ENCODE assay signal across 8 cellular contexts in the genomic region with DNA sequence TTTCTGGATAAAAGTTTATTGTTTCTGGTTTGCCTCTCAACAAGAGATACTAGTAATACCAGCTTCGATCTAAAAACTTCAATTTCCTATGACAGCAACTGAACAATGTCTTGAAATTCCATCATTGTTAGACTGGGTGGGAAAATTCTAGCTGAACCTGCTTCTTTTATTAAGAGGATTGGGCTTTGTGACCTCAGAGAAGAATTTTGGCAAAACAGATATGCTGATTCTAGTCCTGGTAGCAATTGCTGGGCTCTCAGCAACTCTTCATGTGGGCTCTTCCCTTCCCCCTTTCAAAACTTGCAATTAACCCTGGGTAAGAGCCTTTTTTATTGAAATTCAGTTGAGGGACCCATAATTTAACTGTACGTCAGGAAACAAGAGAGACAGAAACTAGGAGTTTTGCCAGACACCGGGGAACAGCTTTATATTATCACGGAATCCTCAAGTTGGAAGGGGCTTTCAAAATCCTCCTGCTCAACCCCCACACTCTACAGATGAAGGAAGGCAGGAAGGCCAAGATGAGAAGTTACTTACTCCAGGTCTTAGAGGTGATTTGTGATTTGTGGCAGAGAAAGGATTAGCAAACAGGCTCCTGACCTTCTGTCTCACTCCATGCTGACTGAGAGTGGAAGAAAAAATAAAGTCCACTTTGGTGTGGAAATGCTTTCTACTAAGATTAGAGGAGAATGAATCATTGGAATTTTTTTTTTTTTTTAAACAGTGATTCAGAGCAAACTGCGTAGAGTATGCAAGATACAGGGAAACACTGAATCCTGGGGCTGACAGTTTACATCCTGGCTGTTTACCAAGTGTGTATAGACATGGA.
DNase-seq lines count a peak whose midpoint lies in the region; ATAC-seq and TF ChIP-seq lines count a peak whose summit lies in the region.

No MANE protein-coding gene starts in this region.

- intact Hi-C loops in thyroid gland (cut with DNase I): no loop called here

- H3K4me2 ChIP-seq in osteoblast (ENCODE audit: insufficient read depth, low read length): peak overlapping the region; percentile 86

- H3K4me3 ChIP-seq in osteoblast (ENCODE audit: insufficient read depth, low read length): peak overlapping the region; percentile 60
- H3K4me3 ChIP-seq in thyroid gland (replicated peaks in 1 of 3): no peak overlapping the region

- H3K9me3 Mint-ChIP-seq in endothelial cell (ENCODE audit: unreplicated experiment): no peaks in the 10 kb centered on the region

- no peak for TF ChIP-seq POLR2A in thyroid gland (IDR thresholded peaks at IDR 0.05)

- no peaks in the 10 kb centered on the region for H4K20me1 ChIP-seq in osteoblast (ENCODE audit: insufficient read depth, low read length)

- peak; percentile 53 for DNase-seq in Caki2 (ENCODE audit: low read depth)
- DNase-seq in NCI-H69 (lab: John Stamatoyannopoulos, UW): peak; percentile 91
- no peak for DNase-seq in endothelial cell (ENCODE audit: low spot score)
- DNase-seq in osteoblast (ENCODE audit: insufficient read length, low spot score, missing footprints): peak; percentile 56
- DNase-seq in NCI-H2171 treated with DMSO at 0.1 percent for 48 hours (lab: John Stamatoyannopoulos, UW): no peak
- no peak for DNase-seq in thyroid gland
- DNase-seq in activated CD8-positive, alpha-beta memory T cell treated with anti-CD3 and anti-CD28 coated beads for 24 hours: no peak

- peaks cover 4% of the 10 kb centered on the region for H3K27me3 Mint-ChIP-seq in endothelial cell (ENCODE audit: unreplicated experiment)

- ATAC-seq in HG02759 (IDR thresholded peaks at IDR 0.05; ENCODE audit: unreplicated experiment): no peak

- peak overlapping the region; percentile 61 for H2AFZ ChIP-seq in osteoblast (ENCODE audit: low read length)

- H3K27ac Mint-ChIP-seq in endothelial cell (ENCODE audit: unreplicated experiment): peak overlapping the region; percentile 85

- in situ Hi-C loops in Caki2 (cut with HindIII; ENCODE audit: low pct_unique_long_range_greater_than_20kb, low sequenced_read_pairs): no loop called here

- 54 to 64% methylated on average over 5 of the region's 5 CpGs for WGBS in thyroid gland, 2 donors

- no peaks in the 10 kb centered on the region for H3K36me3 Mint-ChIP-seq in endothelial cell (ENCODE audit: low read depth, unreplicated experiment)

- peaks cover 26% of the 10 kb centered on the region for H3K4me1 Mint-ChIP-seq in endothelial cell (ENCODE audit: unreplicated experiment)

- TF ChIP-seq CTCF in endothelial cell (IDR thresholded peaks at IDR 0.05; ENCODE audit: unreplicated experiment) (no peak), osteoblast (IDR thresholded peaks at IDR 0.05; ENCODE audit: extremely low read depth, low read depth, low read length) (no peak), thyroid gland (IDR thresholded peaks at IDR 0.05) (no peak)

- H3K79me2 ChIP-seq in osteoblast (ENCODE audit: insufficient read depth, low read length): no peaks in the 10 kb centered on the region

- H3K27me3 ChIP-seq in osteoblast (ENCODE audit: insufficient read depth, low read length): no peaks in the 10 kb centered on the region
- no peaks in the 10 kb centered on the region for H3K27me3 ChIP-seq in thyroid gland

- no peaks in the 10 kb centered on the region for H3K9me3 ChIP-seq in osteoblast (ENCODE audit: low read depth, low read length)
- H3K9me3 ChIP-seq in thyroid gland: no peaks in the 10 kb centered on the region

- no peak overlapping the region for H3K4me3 Mint-ChIP-seq in endothelial cell (ENCODE audit: unreplicated experiment)

- H3K4me1 ChIP-seq in osteoblast (ENCODE audit: insufficient read depth, low read length) (peaks cover 49% of the 10 kb centered on the region), thyroid gland (peaks cover 0 to 8% of the 10 kb centered on the region in 2 donors)

- H3K27ac ChIP-seq in osteoblast (ENCODE audit: low read depth, low read length) (peak overlapping the region; percentile 98), thyroid gland (peak overlapping the region in 1 of 3 donors; percentile 8)

- H3K36me3 ChIP-seq in osteoblast (ENCODE audit: insufficient read depth, low read length) (no peaks in the 10 kb centered on the region), thyroid gland (no peaks in the 10 kb centered on the region)

Comparison
In these comparisons a context has a peak if more than half of its experiments do, and no peak if none do; other contexts are left out.
1. DNase-seq: peak in Caki2 (single experiment), NCI-H69 (single experiment) and osteoblast (single experiment); none in endothelial cell (single experiment), NCI-H2171 treated with DMSO at 0.1 percent for 48 hours (single experiment), thyroid gland (0 of 2) and activated CD8-positive, alpha-beta memory T cell treated with anti-CD3 and anti-CD28 coated beads for 24 hours (single experiment).